In genomic region chr2:3075316-3075715, GRCh38 we compare ENCODE assay signal across 18 cellular contexts.
"Had no signal": no experiment of that assay in that cellular context is flagged by ENCODE, and none has a peak within 500 bp of the region (broad histone marks: within the 10 kb centered on the region; RNA-seq: fewer than 3 reads in every experiment).

No MANE protein-coding gene starts in this region.

- ATAC-seq: foreskin keratinocyte, heart right ventricle, left cardiac atrium, left lung, left ventricle myocardium superior, lower lobe of right lung, mucosa of descending colon had no signal

- H3K4me1 ChIP-seq: esophagus muscularis mucosa, foreskin keratinocyte, lower lobe of right lung had no signal

- DNase-seq: dermis blood vessel endothelial cell; dorsolateral prefrontal cortex; effector CD4-positive, alpha-beta T cell; effector memory CD4-positive, alpha-beta T cell; foreskin keratinocyte; glutamatergic neuron; head of caudate nucleus; heart right ventricle; hippocampal formation; left cardiac atrium; left lung; left ventricle myocardium superior; lower lobe of right lung; mesenchymal stem cell; mucosa of descending colon had no signal

- H3K36me3 Mint-ChIP-seq: mesothelial cell of epicardium had no signal

- H3K4me3 Mint-ChIP-seq: mesothelial cell of epicardium had no signal

- H3K36me3 ChIP-seq: esophagus muscularis mucosa, heart right ventricle, left lung, lower lobe of right lung had no signal

- H3K27ac ChIP-seq: coronary artery, dorsolateral prefrontal cortex, esophagus muscularis mucosa, foreskin keratinocyte, heart right ventricle, left lung, lower lobe of right lung had no signal

- H3K9me3 ChIP-seq: esophagus muscularis mucosa, heart right ventricle, left lung, lower lobe of right lung, mucosa of descending colon had no signal

- H3K27ac Mint-ChIP-seq: mesothelial cell of epicardium had no signal

- H3K4me1 Mint-ChIP-seq: mesothelial cell of epicardium had no signal

- H3K9me3 Mint-ChIP-seq: mesothelial cell of epicardium had no signal

- H3K4me3 ChIP-seq: coronary artery, dorsolateral prefrontal cortex, esophagus muscularis mucosa, heart right ventricle, left lung, lower lobe of right lung, mucosa of descending colon had no signal

- H3K27me3 ChIP-seq: dorsolateral prefrontal cortex, foreskin keratinocyte, left lung had no signal
